ENCODE assay signal across 8 cellular contexts in the genomic region with DNA sequence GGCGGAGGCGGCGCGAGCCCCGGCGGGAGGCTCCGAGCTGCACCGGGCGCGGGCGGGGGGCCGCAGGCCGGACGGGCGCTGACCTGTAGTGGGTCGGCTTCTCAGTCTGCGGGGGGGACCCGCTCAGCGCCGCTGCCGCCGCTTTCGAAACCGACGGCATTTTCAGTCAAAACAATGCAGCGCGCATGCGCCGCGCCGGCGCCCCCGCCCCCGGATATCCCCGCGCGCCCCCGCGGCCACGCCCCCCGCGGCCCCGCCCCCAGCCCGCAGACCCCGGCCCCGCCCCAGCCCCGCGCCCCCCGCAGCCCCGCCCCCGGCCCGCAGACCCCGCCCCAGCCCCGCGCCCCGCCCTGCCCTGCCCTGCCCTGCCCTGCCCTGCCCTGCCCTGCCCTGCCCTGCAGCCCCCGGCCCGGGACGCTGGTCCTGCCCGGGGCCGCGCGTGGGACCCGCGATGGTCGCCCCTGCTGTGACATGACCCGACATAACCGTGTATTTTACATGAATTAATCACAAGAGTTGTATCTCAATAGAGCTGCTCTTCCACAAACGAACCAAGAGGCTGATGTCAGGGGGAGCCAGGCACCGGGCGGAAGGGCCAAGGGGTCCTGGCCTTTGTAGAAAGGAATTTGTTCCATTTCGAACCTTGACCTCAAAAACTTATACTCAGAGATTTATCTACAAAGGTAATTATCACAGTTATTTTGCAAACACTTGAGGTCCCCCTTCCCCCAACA. TPM values are rescaled to one million over a fixed set of nuclear protein-coding genes. Genes with fewer than 3 reads are reported as not detected.
DNase-seq lines count a peak whose midpoint lies in the region; ATAC-seq and TF ChIP-seq lines count a peak whose summit lies in the region.

A gene with protein sequence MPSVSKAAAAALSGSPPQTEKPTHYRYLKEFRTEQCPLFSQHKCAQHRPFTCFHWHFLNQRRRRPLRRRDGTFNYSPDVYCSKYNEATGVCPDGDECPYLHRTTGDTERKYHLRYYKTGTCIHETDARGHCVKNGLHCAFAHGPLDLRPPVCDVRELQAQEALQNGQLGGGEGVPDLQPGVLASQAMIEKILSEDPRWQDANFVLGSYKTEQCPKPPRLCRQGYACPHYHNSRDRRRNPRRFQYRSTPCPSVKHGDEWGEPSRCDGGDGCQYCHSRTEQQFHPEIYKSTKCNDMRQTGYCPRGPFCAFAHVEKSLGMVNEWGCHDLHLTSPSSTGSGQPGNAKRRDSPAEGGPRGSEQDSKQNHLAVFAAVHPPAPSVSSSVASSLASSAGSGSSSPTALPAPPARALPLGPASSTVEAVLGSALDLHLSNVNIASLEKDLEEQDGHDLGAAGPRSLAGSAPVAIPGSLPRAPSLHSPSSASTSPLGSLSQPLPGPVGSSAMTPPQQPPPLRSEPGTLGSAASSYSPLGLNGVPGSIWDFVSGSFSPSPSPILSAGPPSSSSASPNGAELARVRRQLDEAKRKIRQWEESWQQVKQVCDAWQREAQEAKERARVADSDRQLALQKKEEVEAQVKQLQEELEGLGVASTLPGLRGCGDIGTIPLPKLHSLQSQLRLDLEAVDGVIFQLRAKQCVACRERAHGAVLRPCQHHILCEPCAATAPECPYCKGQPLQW (minus strand): TSS at position 173 of the 734 bp plus-strand sequence. CDS start 13 bp downstream, at position 160.

- no peak for TF ChIP-seq CTCF in mucosa of descending colon (IDR thresholded peaks at IDR 0.05)

- peaks cover 8% of the 10 kb centered on the region for H3K4me1 ChIP-seq in mucosa of descending colon (ENCODE audit: low read depth)

- intact Hi-C loops in mucosa of descending colon (cut with DNase I, micrococcal nuclease), result no loop called here

- H3K4me3 ChIP-seq in mucosa of descending colon, result peak within 1 kb of the TSS; percentile 89

- H3K9me3 ChIP-seq in mucosa of descending colon, result no peaks in the 10 kb centered on the region

- H3K36me3 ChIP-seq in mucosa of descending colon (ENCODE audit: low read depth), result no peaks in the 10 kb centered on the region

- DNase-seq in GM04504 (ENCODE audit: low read depth) (peak; percentile 18), NCI-H82 treated with DMSO at 0.1 percent for 48 hours (lab: John Stamatoyannopoulos, UW; ENCODE audit: unreplicated experiment) (peak; percentile 9), epidermal melanocyte (ENCODE audit: insufficient read length, low spot score) (peak; percentile 76), mucosa of descending colon (peak; percentile 83 to 88 (median 85)), NCI-H187 treated with DMSO at 0.1 percent for 48 hours (lab: John Stamatoyannopoulos, UW) (no peak)
- DNase-seq in activated CD8-positive, alpha-beta memory T cell treated with anti-CD3 and anti-CD28 coated beads, Interleukin-2, amount 50 U/mL, for 48 hours, result peak; percentile 92
- peak; percentile 73 to 80 for DNase-seq in stimulated activated CD8-positive, alpha-beta memory T cell treated with anti-CD3 and anti-CD28 coated beads, Interleukin-2, amount 100 ng/mL, for 48 hours (ENCODE audit: low read depth in 2 of 2)

- ATAC-seq in HG02610 (IDR thresholded peaks at IDR 0.05; ENCODE audit: unreplicated experiment) (peak; percentile 35), mucosa of descending colon (peak; percentile 69)

RNA-seq across cellular contexts. Expression of the gene that starts here (rescaled TPM):
- 10 to 100 TPM; 16.2 to 36.5 (median 28.2) TPM for total RNA-seq in mucosa of descending colon
